Comparison of ENCODE assay signal across 8 cellular contexts in the genomic region with DNA sequence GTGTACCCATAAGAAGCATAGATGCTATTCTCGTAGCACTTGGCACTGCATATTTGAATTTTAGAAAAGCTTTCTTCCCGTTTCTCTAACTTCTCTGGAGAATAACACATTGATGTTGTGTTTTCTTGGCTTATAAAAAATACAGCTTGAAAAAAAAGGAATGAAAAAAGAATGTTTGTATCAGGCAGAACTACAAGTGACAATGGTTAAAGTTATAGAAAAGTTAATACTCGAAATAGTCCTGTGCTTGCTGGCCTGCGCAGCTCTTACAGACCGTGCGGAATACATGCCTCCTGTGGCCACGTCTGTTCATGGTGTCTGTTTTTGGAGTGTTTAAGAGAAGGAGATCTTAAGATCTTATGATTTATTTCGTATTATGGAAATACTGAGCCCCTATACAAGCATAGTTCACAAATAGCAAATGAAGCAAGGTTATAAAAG. TPM values are rescaled to one million over a fixed set of nuclear protein-coding genes. Genes with fewer than 3 reads are reported as not detected.
A peak's percentile ranks its signal among the peaks of the same experiment; 100 is the strongest.
DNase-seq lines count a peak whose midpoint lies in the region; ATAC-seq and TF ChIP-seq lines count a peak whose summit lies in the region.

No MANE protein-coding gene starts in this region.

- H2AFZ ChIP-seq in GM23338 = peak overlapping the region; percentile 25; the same call in 1 of the 2 replicates

- H3K79me2 ChIP-seq in DOHH2 (ENCODE audit: control insufficient read depth, low read length) = peaks cover 4% of the 10 kb centered on the region; the same call in 1 of the 2 replicates
- H3K79me2 ChIP-seq in GM23338 (replicated peaks; ENCODE audit: insufficient read depth) = no peaks in the 10 kb centered on the region

- H3K36me3 Mint-ChIP-seq in GM23338 (ENCODE audit: low read depth) = no peaks in the 10 kb centered on the region

- DNase-seq in GM23338 (ENCODE audit: low spot score) = no peak
- DNase-seq in fibroblast of pulmonary artery (ENCODE audit: low read depth) = peak; percentile 29
- DNase-seq in psoas muscle = no peak
- DNase-seq in NCI-H2196 (lab: John Stamatoyannopoulos, UW; ENCODE audit: unreplicated experiment) = no peak
- DNase-seq in MV-4-11 (lab: John Stamatoyannopoulos, UW) = no peak

- no peaks in the 10 kb centered on the region for H3K9me3 Mint-ChIP-seq in GM23338

- no peaks in the 10 kb centered on the region for H3K36me3 ChIP-seq in DOHH2 (ENCODE audit: control insufficient read depth, low read length)
- H3K36me3 ChIP-seq in GM23338 (ENCODE audit: insufficient read depth) = no peaks in the 10 kb centered on the region
- no peaks in the 10 kb centered on the region for H3K36me3 ChIP-seq in psoas muscle (ENCODE audit: insufficient read depth in 1 of 2, low read depth in 1 of 2)

- intact Hi-C loops in psoas muscle (cut with DNase I) = loop anchor here in 1 of 2 donors (5.0 kb wide), 1 partner anchor 42 kb away; the partner anchor contains the start of gene NCKAP1

- H3K27ac ChIP-seq in DOHH2 (ENCODE audit: low read depth, low read length) (no peak overlapping the region), GM23338 (ENCODE audit: low read depth) (peak overlapping the region; percentile 55), psoas muscle (peak overlapping the region; percentile 80)

- peaks cover 19% of the 10 kb centered on the region for H3K4me1 Mint-ChIP-seq in GM23338

- H4K20me1 ChIP-seq in DOHH2 (ENCODE audit: control insufficient read depth, insufficient read depth, low read depth, low read length) (no peaks in the 10 kb centered on the region), GM23338 (replicated peaks; ENCODE audit: insufficient read depth) (no peaks in the 10 kb centered on the region)

- peak overlapping the region; percentile 88 for H3K4me3 ChIP-seq in DOHH2 (ENCODE audit: low read length)
- H3K4me3 ChIP-seq in GM23338 = peak overlapping the region; percentile 49
- peak overlapping the region; percentile 68 for H3K4me3 ChIP-seq in fibroblast of pulmonary artery (replicated peaks; ENCODE audit: low read depth, low read length)
- peak overlapping the region; percentile 70 for H3K4me3 ChIP-seq in psoas muscle

- ATAC-seq in GM23338 (no peak), SK-N-SH treated with all-trans-retinoic acid at 6 μM for 48 hours (peak; percentile 43), psoas muscle (peak; percentile 47 to 71 (median 52)), HG03039 (IDR thresholded peaks at IDR 0.05; ENCODE audit: unreplicated experiment) (no peak)

- peaks cover 2% of the 10 kb centered on the region for H3K27me3 Mint-ChIP-seq in GM23338 (ENCODE audit: insufficient read depth, low read depth, poor library complexity)

- no peaks in the 10 kb centered on the region; the same call in 1 of the 2 replicates for H3F3A ChIP-seq in DOHH2 (ENCODE audit: control insufficient read depth, insufficient read depth)
- no peaks in the 10 kb centered on the region for H3F3A ChIP-seq in GM23338 (replicated peaks; ENCODE audit: low read depth)

- H3K4me1 ChIP-seq in DOHH2 (ENCODE audit: control insufficient read depth, low read length) (peaks cover 18% of the 10 kb centered on the region), GM23338 (ENCODE audit: insufficient read depth) (peaks cover 15% of the 10 kb centered on the region), psoas muscle (peaks cover 7% of the 10 kb centered on the region)

- H3K27me3 ChIP-seq in DOHH2 (ENCODE audit: control insufficient read depth, low read length) (no peaks in the 10 kb centered on the region), GM23338 (ENCODE audit: insufficient read depth) (no peaks in the 10 kb centered on the region), psoas muscle (ENCODE audit: insufficient read depth in 3 of 3, low read length in 2 of 3) (no peaks in the 10 kb centered on the region)

- 17 to 25% (median 18%) methylated on average over 8 of the region's 8 CpGs for WGBS in psoas muscle, 3 donors

- TF ChIP-seq CTCF in DOHH2 (IDR thresholded peaks at IDR 0.05; ENCODE audit: low read depth, low read length, poor library complexity, severe bottlenecking) = no peak
- TF ChIP-seq CTCF in GM23338 (conservative IDR thresholded peaks at IDR 0.05; ENCODE audit: low read depth in 2 of 2) = no peak
- TF ChIP-seq CTCF in fibroblast of pulmonary artery (IDR thresholded peaks at IDR 0.05; ENCODE audit: low read length, missing control alignments) = no peak
- no peak for TF ChIP-seq CTCF in psoas muscle (IDR thresholded peaks at IDR 0.05)

- H3K27ac Mint-ChIP-seq in GM23338 = peak overlapping the region; percentile 91

- H3K4me2 ChIP-seq in DOHH2 (ENCODE audit: low read length) (peak overlapping the region; percentile 84), GM23338 (peak overlapping the region; percentile 69)

- H3K9me3 ChIP-seq in DOHH2 (ENCODE audit: control insufficient read depth, insufficient read depth, low read length) (no peaks in the 10 kb centered on the region), psoas muscle (no peaks in the 10 kb centered on the region)

- H3K4me3 Mint-ChIP-seq in GM23338 = peak overlapping the region; percentile 87

- H3K9me2 ChIP-seq in DOHH2 (replicated peaks; ENCODE audit: control insufficient read depth, low read length) (no peaks in the 10 kb centered on the region), GM23338 (ENCODE audit: insufficient read depth) (no peaks in the 10 kb centered on the region)

TF ChIP-seq in GM23338, 12 proteins besides CTCF, POLR2A, EP300 and RAD21 (continues in another document):
- TF ChIP-seq STAT1 (IDR thresholded peaks at IDR 0.05; ENCODE audit: unreplicated experiment) (no peak), CREB1 (CRISPR knock-in tag; IDR thresholded peaks at IDR 0.05; ENCODE audit: low read depth) (no peak), ZNF331 (CRISPR knock-in tag; IDR thresholded peaks at IDR 0.05; ENCODE audit: low read depth) (no peak)
- TF ChIP-seq, protein P1, sequence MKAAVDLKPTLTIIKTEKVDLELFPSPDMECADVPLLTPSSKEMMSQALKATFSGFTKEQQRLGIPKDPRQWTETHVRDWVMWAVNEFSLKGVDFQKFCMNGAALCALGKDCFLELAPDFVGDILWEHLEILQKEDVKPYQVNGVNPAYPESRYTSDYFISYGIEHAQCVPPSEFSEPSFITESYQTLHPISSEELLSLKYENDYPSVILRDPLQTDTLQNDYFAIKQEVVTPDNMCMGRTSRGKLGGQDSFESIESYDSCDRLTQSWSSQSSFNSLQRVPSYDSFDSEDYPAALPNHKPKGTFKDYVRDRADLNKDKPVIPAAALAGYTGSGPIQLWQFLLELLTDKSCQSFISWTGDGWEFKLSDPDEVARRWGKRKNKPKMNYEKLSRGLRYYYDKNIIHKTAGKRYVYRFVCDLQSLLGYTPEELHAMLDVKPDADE (IDR thresholded peaks at IDR 0.05) = no peak

TF ChIP-seq in SK-N-SH treated with all-trans-retinoic acid at 6 μM for 48 hours, 23 proteins besides CTCF, POLR2A, EP300 and RAD21:
- TF ChIP-seq PPARA (CRISPR knock-in tag; IDR thresholded peaks at IDR 0.05; ENCODE audit: borderline replicate concordance) (no peak), TOX (CRISPR knock-in tag; IDR thresholded peaks at IDR 0.05; ENCODE audit: borderline replicate concordance) (no peak)
- TF ChIP-seq, protein P2, sequence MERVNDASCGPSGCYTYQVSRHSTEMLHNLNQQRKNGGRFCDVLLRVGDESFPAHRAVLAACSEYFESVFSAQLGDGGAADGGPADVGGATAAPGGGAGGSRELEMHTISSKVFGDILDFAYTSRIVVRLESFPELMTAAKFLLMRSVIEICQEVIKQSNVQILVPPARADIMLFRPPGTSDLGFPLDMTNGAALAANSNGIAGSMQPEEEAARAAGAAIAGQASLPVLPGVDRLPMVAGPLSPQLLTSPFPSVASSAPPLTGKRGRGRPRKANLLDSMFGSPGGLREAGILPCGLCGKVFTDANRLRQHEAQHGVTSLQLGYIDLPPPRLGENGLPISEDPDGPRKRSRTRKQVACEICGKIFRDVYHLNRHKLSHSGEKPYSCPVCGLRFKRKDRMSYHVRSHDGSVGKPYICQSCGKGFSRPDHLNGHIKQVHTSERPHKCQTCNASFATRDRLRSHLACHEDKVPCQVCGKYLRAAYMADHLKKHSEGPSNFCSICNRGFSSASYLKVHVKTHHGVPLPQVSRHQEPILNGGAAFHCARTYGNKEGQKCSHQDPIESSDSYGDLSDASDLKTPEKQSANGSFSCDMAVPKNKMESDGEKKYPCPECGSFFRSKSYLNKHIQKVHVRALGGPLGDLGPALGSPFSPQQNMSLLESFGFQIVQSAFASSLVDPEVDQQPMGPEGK (CRISPR knock-in tag; IDR thresholded peaks at IDR 0.05; ENCODE audit: borderline replicate concordance) = no peak

RNA-seq across cellular contexts. Expression of gene DUSP19, which starts 0.8 kb away (rescaled TPM):
- 0.97 and 2.8 TPM in 2 replicates for total RNA-seq in GM23338 (2014; rRNA removed; shearing (Covaris generic))
- polyA plus RNA-seq in GM23338 (2016; fragmentation: Nextera tagmentation; extraction: Ambion mirVana) (1.9 TPM in 2 replicates), psoas muscle (1 to 10 TPM in 1 of 3 donors, under 1 TPM in 2; 0.65 to 3.9 (median 0.66) TPM)
- total RNA-seq in psoas muscle = 1 to 10 TPM; 1.2 to 3.9 (median 2.3) TPM

RNA-seq across cellular contexts. Expression of gene NCKAP1, which starts 41.1 kb away (rescaled TPM):
- 157 and 179 TPM in 2 replicates for total RNA-seq in GM23338 (2014; rRNA removed; shearing (Covaris generic))
- polyA plus RNA-seq in GM23338 (2016; fragmentation: Nextera tagmentation; extraction: Ambion mirVana) = 53.8 and 61.7 TPM in 2 replicates
- 100 to 1,000 TPM in 3 of 4 donors, 10 to 100 TPM in 1; 94.1 to 196 (median 133) TPM for total RNA-seq in psoas muscle
- 100 to 1,000 TPM in 2 of 3 donors, 10 to 100 TPM in 1; 95.3 to 262 (median 120) TPM for polyA plus RNA-seq in psoas muscle

RNA-seq across cellular contexts. Expression of gene NUP35, which starts 44.9 kb away (rescaled TPM):
- total RNA-seq in GM23338 (2014; rRNA removed; shearing (Covaris generic)) = 57.4 and 62.4 TPM in 2 replicates
- polyA plus RNA-seq in GM23338 (2016; fragmentation: Nextera tagmentation; extraction: Ambion mirVana) = 49.9 and 65.3 TPM in 2 replicates
- total RNA-seq in psoas muscle = 1 to 10 TPM; 5.1 to 9.0 (median 6.9) TPM
- 10 to 100 TPM in 1 of 3 donors, 1 to 10 TPM in 2; 8.3 to 11.9 (median 9.0) TPM for polyA plus RNA-seq in psoas muscle

Comparison
In these comparisons a context has a peak if more than half of its experiments do, and no peak if none do; other contexts are left out.
1. ATAC-seq: peak in SK-N-SH treated with all-trans-retinoic acid at 6 μM for 48 hours (single experiment) and psoas muscle (4 of 4); none in GM23338 (single experiment) and HG03039 (single experiment).
2. Peak in every context shown above with its lines, with median percentiles within 50 percentile points of each other: H3K4me3 ChIP-seq.